Comparison of ENCODE assay signal across 17 cellular contexts in the genomic region with DNA sequence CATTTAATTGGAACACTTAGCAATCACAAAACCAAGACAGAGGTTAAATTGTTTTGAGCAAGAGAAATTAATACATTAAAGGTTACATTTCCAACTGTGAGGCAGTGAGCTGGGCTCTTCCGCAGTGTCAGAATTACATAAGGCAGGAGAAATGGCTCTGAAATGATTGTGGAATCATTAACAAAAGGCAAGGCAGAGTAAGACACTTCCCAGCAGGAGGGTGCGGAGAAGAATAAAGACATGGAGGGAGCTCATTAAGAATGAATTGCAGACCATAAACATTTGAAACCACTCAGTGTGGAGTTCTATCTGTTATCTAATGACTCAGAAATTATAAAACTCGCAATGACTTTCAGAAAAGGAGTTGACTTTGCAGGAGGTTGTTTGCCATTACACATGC.
DNase-seq lines count a peak whose midpoint lies in the region; ATAC-seq lines count a peak whose summit lies in the region.
"Had no signal": no experiment of that assay in that cellular context is flagged by ENCODE, and none has a peak within 500 bp of the region (broad histone marks: within the 10 kb centered on the region; RNA-seq: fewer than 3 reads in every experiment).

No MANE protein-coding gene starts in this region.

- DNase-seq in NCI-H2107 treated with DMSO at 0.1 percent for 48 hours (lab: John Stamatoyannopoulos, UW; ENCODE audit: unreplicated experiment) (peak; percentile 40), NCI-H2107 (lab: John Stamatoyannopoulos, UW) (no peak), amniotic epithelial cell (ENCODE audit: low read depth) (peak; percentile 55), iPS-NIHi7 (ENCODE audit: extremely low spot score) (peak; percentile 29), NCI-H1048 (lab: John Stamatoyannopoulos, UW) (no peak), EL (no peak), NCI-H82 treated with DMSO at 0.1 percent for 48 hours (lab: John Stamatoyannopoulos, UW; ENCODE audit: unreplicated experiment) (no peak)
- DNase-seq: 8988T; activated CD4-positive, alpha-beta memory T cell treated with anti-CD3 and anti-CD28 coated beads for 36 hours; activated T-cell treated with anti-CD3 and anti-CD28 coated beads, Interleukin-2, amount 50 U/mL, for 4 hours; naive B cell; NCI-H1105; NCI-H526; stimulated activated CD4-positive, alpha-beta T cell treated with anti-CD3 and anti-CD28 coated beads, Interleukin-12 subunit alpha, Interleukin-12 subunit beta, amount 100 ng/mL, for 4 hours; stimulated activated naive B cell treated with anti-CD40 and anti-IgM and Interleukin-4, amounts not matched to agents 10 μg/mL and 1 μg/mL and 100 μg/mL, for 72 hours had no signal

- no peak for ATAC-seq in GM19351 (IDR thresholded peaks at IDR 0.05; ENCODE audit: unreplicated experiment)
- ATAC-seq: activated T-cell treated with anti-CD3 and anti-CD28 coated beads, Interleukin-2, amount 50 U/mL, for 4 hours; K562; stimulated activated naive B cell treated with anti-CD40 and anti-IgM and Interleukin-4, amounts not matched to agents 10 μg/mL and 1 μg/mL and 100 μg/mL, for 72 hours had no signal

Comparison
In these comparisons a context has a peak if more than half of its experiments do, and no peak if none do; other contexts are left out.
1. DNase-seq: peak in NCI-H2107 treated with DMSO at 0.1 percent for 48 hours (single experiment), amniotic epithelial cell (single experiment) and iPS-NIHi7 (single experiment); none in NCI-H2107 (single experiment), NCI-H1048 (single experiment), EL (single experiment) and NCI-H82 treated with DMSO at 0.1 percent for 48 hours (single experiment).